29 cellular contexts compared by ENCODE assay signal in genomic region chr15:52997123-52997522, GRCh38.
"Had no signal": no experiment of that assay in that cellular context is flagged by ENCODE, and none has a peak within 500 bp of the region (broad histone marks: within the 10 kb centered on the region; RNA-seq: fewer than 3 reads in every experiment).

No MANE protein-coding gene starts in this region.

- H3K4me1 ChIP-seq: colonic mucosa, esophagus muscularis mucosa, esophagus squamous epithelium, foreskin keratinocyte, gastrocnemius medialis, gastroesophageal sphincter, heart left ventricle, heart right ventricle had no signal

- H3K9me3 ChIP-seq: colonic mucosa, esophagus squamous epithelium had no signal

- H3K4me3 ChIP-seq: colonic mucosa, coronary artery, dorsolateral prefrontal cortex, esophagus muscularis mucosa, esophagus squamous epithelium, gastrocnemius medialis, gastroesophageal sphincter, heart left ventricle, heart right ventricle had no signal

- H3K27ac Mint-ChIP-seq: dendritic cell treated with granulocyte-macrophage colony-stimulating factor and Interleukin-4, amounts not matched to agents 40 ng/mL and 50 ng/mL, for 4 days; effector memory CD8-positive, alpha-beta T cell; endodermal cell had no signal

- H3K4me1 Mint-ChIP-seq: endodermal cell had no signal

- H3K4me3 Mint-ChIP-seq: dendritic cell treated with granulocyte-macrophage colony-stimulating factor and Interleukin-4, amounts not matched to agents 40 ng/mL and 50 ng/mL, for 4 days; effector memory CD8-positive, alpha-beta T cell; endodermal cell had no signal

- ATAC-seq: effector memory CD8-positive, alpha-beta T cell; esophagus mucosa; foreskin keratinocyte; gastrocnemius medialis; gastroesophageal sphincter; heart left ventricle; heart right ventricle had no signal

- DNase-seq: colonic mucosa; cortex of kidney; dermis blood vessel endothelial cell; dorsolateral prefrontal cortex; effector CD4-positive, alpha-beta T cell; effector CD8-positive, alpha-beta T cell; effector memory CD4-positive, alpha-beta T cell; effector memory CD8-positive, alpha-beta T cell; endodermal cell; erythroblast; esophagus squamous epithelium; foreskin fibroblast; foreskin keratinocyte; foreskin melanocyte; gastrocnemius medialis; glutamatergic neuron; head of caudate nucleus; heart left ventricle; heart right ventricle had no signal

- H3K27ac ChIP-seq: colonic mucosa, coronary artery, dorsolateral prefrontal cortex, epithelial cell of prostate, esophagus muscularis mucosa, esophagus squamous epithelium, foreskin keratinocyte, gastrocnemius medialis, gastroesophageal sphincter, heart left ventricle, heart right ventricle had no signal

- FAIRE-seq: colon, endometrium, endothelial cell of umbilical vein, frontal cortex had no signal
